Comparison of ENCODE assay signal across 7 cellular contexts in the genomic region with DNA sequence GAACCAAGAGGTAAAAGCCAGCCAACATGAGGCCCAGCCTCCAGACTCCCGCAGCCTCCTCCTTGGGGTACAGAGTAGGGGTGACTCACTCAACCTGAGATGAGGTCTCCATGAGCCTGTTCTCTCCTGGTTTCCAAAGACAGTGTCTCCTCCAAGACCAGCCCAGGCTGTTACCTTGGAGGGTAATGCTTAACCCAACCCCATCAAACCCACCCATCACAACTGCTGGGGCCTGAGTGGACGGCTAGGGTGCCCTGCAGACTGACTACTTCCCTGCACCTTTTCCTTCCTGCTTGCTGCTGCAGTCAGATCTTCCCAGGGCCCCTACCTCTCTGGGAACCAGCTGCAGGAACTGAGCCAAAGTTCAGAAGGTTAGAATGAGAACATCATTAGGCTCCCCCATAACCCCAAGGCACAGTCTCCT. TPM values are rescaled to one million over a fixed set of nuclear protein-coding genes. Genes with fewer than 3 reads are reported as not detected.
DNase-seq lines count a peak whose midpoint lies in the region; ATAC-seq and TF ChIP-seq lines count a peak whose summit lies in the region.
"Had no signal": no experiment of that assay in that cellular context is flagged by ENCODE, and none has a peak within 500 bp of the region (broad histone marks: within the 10 kb centered on the region; RNA-seq: fewer than 3 reads in every experiment).

No MANE protein-coding gene starts in this region.

- H3K4me1 Mint-ChIP-seq in activated CD4-positive, alpha-beta T cell treated with anti-CD3 and anti-CD28 coated beads, Interleukin-2, amount 10 ng/mL, durations not matched to agents 7 days and 5 days: peaks cover 38% of the 10 kb centered on the region
- H3K4me1 Mint-ChIP-seq in brain: peaks cover 18% of the 10 kb centered on the region
- H3K4me1 Mint-ChIP-seq in stimulated activated memory B cell treated with anti-CD40 and anti-IgM and Interleukin-4, amounts not matched to agents 10 μg/mL and 1 μg/mL and 100 μg/mL, for 72 hours: peaks cover 45% of the 10 kb centered on the region

- peak overlapping the region; percentile 78 for H3K27ac Mint-ChIP-seq in activated CD4-positive, alpha-beta T cell treated with anti-CD3 and anti-CD28 coated beads, Interleukin-2, amount 10 ng/mL, durations not matched to agents 7 days and 5 days
- peak overlapping the region in 3 of 5 experiments; percentile 53 to 87 (median 55) for H3K27ac Mint-ChIP-seq in brain
- H3K27ac Mint-ChIP-seq in stimulated activated memory B cell treated with anti-CD40 and anti-IgM and Interleukin-4, amounts not matched to agents 10 μg/mL and 1 μg/mL and 100 μg/mL, for 72 hours: peak overlapping the region; percentile 80

- no peak for ATAC-seq in stimulated activated memory B cell treated with anti-CD40 and anti-IgM and Interleukin-4, amounts not matched to agents 10 μg/mL and 1 μg/mL and 100 μg/mL, for 72 hours
- no peak for ATAC-seq in HG02759 (IDR thresholded peaks at IDR 0.05; ENCODE audit: unreplicated experiment)

- CTCF ChIA-PET in activated CD4-positive, alpha-beta T cell treated with anti-CD3 and anti-CD28 coated beads, Interleukin-2, amount 10 ng/mL, durations not matched to agents 7 days and 5 days (lab: Charles Lee): interaction anchor here (0.6 to 15.4 kb wide), 25 partner anchors 9 to 211 kb away, joined by 3 to 143 read pairs (median 4); a partner anchor contains a TSS

- peaks cover 30 to 53% (median 43%) of the 10 kb centered on the region in 4 donors for H3K4me1 ChIP-seq in stomach

- H3K27me3 ChIP-seq in stomach: no peaks in the 10 kb centered on the region

- H3K27ac ChIP-seq in stomach: peak overlapping the region in 2 of 5 donors; percentile 15 to 39

- POLR2A ChIA-PET in activated CD4-positive, alpha-beta T cell treated with anti-CD3 and anti-CD28 coated beads, Interleukin-2, amount 10 ng/mL, durations not matched to agents 7 days and 5 days (lab: Charles Lee): interaction anchor here (1.4 kb wide), 1 partner anchor 38 kb away, joined by 3 read pairs; no protein-coding TSS in a partner anchor

- WGBS in stomach, 5 donors: 42 to 82% (median 76%) methylated on average over 2 of the region's 2 CpGs

- no peak overlapping the region for H3K4me3 Mint-ChIP-seq in activated CD4-positive, alpha-beta T cell treated with anti-CD3 and anti-CD28 coated beads, Interleukin-2, amount 10 ng/mL, durations not matched to agents 7 days and 5 days
- peak overlapping the region in 1 of 5 experiments; percentile 37 for H3K4me3 Mint-ChIP-seq in brain
- no peak overlapping the region for H3K4me3 Mint-ChIP-seq in stimulated activated memory B cell treated with anti-CD40 and anti-IgM and Interleukin-4, amounts not matched to agents 10 μg/mL and 1 μg/mL and 100 μg/mL, for 72 hours
- H3K4me3 Mint-ChIP-seq: activated naive CD4-positive, alpha-beta T cell treated with anti-CD3 and anti-CD28 coated beads, Interleukin-2, amount 50 U/mL, for 24 hours had no signal

- no peak for TF ChIP-seq EP300 in stomach (IDR thresholded peaks at IDR 0.05)

- TF ChIP-seq POLR2A in stomach (IDR thresholded peaks at IDR 0.05): no peak

- DNase-seq in activated CD4-positive, alpha-beta T cell treated with anti-CD3 and anti-CD28 coated beads, Interleukin-2, amount 10 ng/mL, durations not matched to agents 7 days and 5 days: no peak
- DNase-seq in activated CD4-positive, alpha-beta T cell treated with anti-CD3 and anti-CD28 coated beads, Interleukin-2, amount 50 U/mL, for 48 hours: no peak
- DNase-seq in stomach: no peak

- no peaks in the 10 kb centered on the region for H3K27me3 Mint-ChIP-seq in activated CD4-positive, alpha-beta T cell treated with anti-CD3 and anti-CD28 coated beads, Interleukin-2, amount 10 ng/mL, durations not matched to agents 7 days and 5 days
- H3K27me3 Mint-ChIP-seq in brain: peaks cover 7% of the 10 kb centered on the region
- no peaks in the 10 kb centered on the region for H3K27me3 Mint-ChIP-seq in stimulated activated memory B cell treated with anti-CD40 and anti-IgM and Interleukin-4, amounts not matched to agents 10 μg/mL and 1 μg/mL and 100 μg/mL, for 72 hours
- H3K27me3 Mint-ChIP-seq: activated naive CD4-positive, alpha-beta T cell treated with anti-CD3 and anti-CD28 coated beads, Interleukin-2, amount 50 U/mL, for 24 hours had no signal

- H3K36me3 Mint-ChIP-seq in activated CD4-positive, alpha-beta T cell treated with anti-CD3 and anti-CD28 coated beads, Interleukin-2, amount 10 ng/mL, durations not matched to agents 7 days and 5 days (ENCODE audit: low read depth): peaks cover 20% of the 10 kb centered on the region
- H3K36me3 Mint-ChIP-seq in brain: no peaks in the 10 kb centered on the region
- peaks cover 20% of the 10 kb centered on the region for H3K36me3 Mint-ChIP-seq in stimulated activated memory B cell treated with anti-CD40 and anti-IgM and Interleukin-4, amounts not matched to agents 10 μg/mL and 1 μg/mL and 100 μg/mL, for 72 hours
- H3K36me3 Mint-ChIP-seq: activated naive CD4-positive, alpha-beta T cell treated with anti-CD3 and anti-CD28 coated beads, Interleukin-2, amount 50 U/mL, for 24 hours had no signal

- intact Hi-C loops in stomach (cut with DNase I; ENCODE audit: low total_unique reads): loop anchor here (5.0 kb wide), 1 partner anchor 39 kb away; no protein-coding TSS in a partner anchor

- no peaks in the 10 kb centered on the region for H3K9me3 ChIP-seq in stomach

- no peaks in the 10 kb centered on the region for H3K9me3 Mint-ChIP-seq in activated CD4-positive, alpha-beta T cell treated with anti-CD3 and anti-CD28 coated beads, Interleukin-2, amount 10 ng/mL, durations not matched to agents 7 days and 5 days
- peaks cover 0 to 4% (median 0%) of the 10 kb centered on the region in 5 experiments for H3K9me3 Mint-ChIP-seq in brain
- H3K9me3 Mint-ChIP-seq in stimulated activated memory B cell treated with anti-CD40 and anti-IgM and Interleukin-4, amounts not matched to agents 10 μg/mL and 1 μg/mL and 100 μg/mL, for 72 hours: no peaks in the 10 kb centered on the region
- H3K9me3 Mint-ChIP-seq: activated naive CD4-positive, alpha-beta T cell treated with anti-CD3 and anti-CD28 coated beads, Interleukin-2, amount 50 U/mL, for 24 hours had no signal

- H3K4me3 ChIP-seq in stomach: no peak overlapping the region

- peaks cover 3 to 21% (median 10%) of the 10 kb centered on the region in 4 donors for H3K36me3 ChIP-seq in stomach

- TF ChIP-seq CTCF in brain (conservative IDR thresholded peaks at IDR 0.05): no peak
- TF ChIP-seq CTCF in stomach (IDR thresholded peaks at IDR 0.05): no peak

RNA-seq across cellular contexts. Expression of a gene that starts 5.1 kb away (rescaled TPM):
- 10 to 100 TPM; 57.3 to 57.7 TPM for total RNA-seq in activated CD4-positive, alpha-beta T cell treated with anti-CD3 and anti-CD28 coated beads, Interleukin-2, amount 10 ng/mL, durations not matched to agents 7 days and 5 days
- polyA plus RNA-seq in brain (ENCODE audit: insufficient read depth, low read depth, low replicate concordance) (27.5 TPM), stomach (10 to 100 TPM; 26.6 to 35.4 (median 35.2) TPM)
- total RNA-seq in stomach: 10 to 100 TPM in 4 of 5 donors, 1 to 10 TPM in 1; 9.3 to 64.6 (median 41.5) TPM

RNA-seq across cellular contexts. Expression of a gene that starts 5.6 kb away (rescaled TPM):
- 1,000 to 10,000 TPM; 1,140 to 1,273 TPM for total RNA-seq in activated CD4-positive, alpha-beta T cell treated with anti-CD3 and anti-CD28 coated beads, Interleukin-2, amount 10 ng/mL, durations not matched to agents 7 days and 5 days
- polyA plus RNA-seq in brain (ENCODE audit: insufficient read depth, low read depth, low replicate concordance) (304 TPM), stomach (1,000 to 10,000 TPM in 1 of 3 donors, 100 to 1,000 TPM in 2; 596 to 1,435 (median 703) TPM)
- 100 to 1,000 TPM; 235 to 490 (median 312) TPM for total RNA-seq in stomach

RNA-seq across cellular contexts. Expression of a gene that starts 15.8 kb away (rescaled TPM):
- 10 to 100 TPM; 44.1 to 53.5 TPM for total RNA-seq in activated CD4-positive, alpha-beta T cell treated with anti-CD3 and anti-CD28 coated beads, Interleukin-2, amount 10 ng/mL, durations not matched to agents 7 days and 5 days
- polyA plus RNA-seq in brain (ENCODE audit: insufficient read depth, low read depth, low replicate concordance) (18.3 TPM), stomach (10 to 100 TPM; 30.6 to 87.8 (median 70.2) TPM)
- 100 to 1,000 TPM in 2 of 5 donors, 10 to 100 TPM in 3; 70.0 to 355 (median 90.6) TPM for total RNA-seq in stomach

RNA-seq across cellular contexts. Expression of a gene that starts 22.5 kb away (rescaled TPM):
- 10 to 100 TPM; 21.5 to 21.8 TPM for total RNA-seq in activated CD4-positive, alpha-beta T cell treated with anti-CD3 and anti-CD28 coated beads, Interleukin-2, amount 10 ng/mL, durations not matched to agents 7 days and 5 days
- polyA plus RNA-seq in brain (ENCODE audit: insufficient read depth, low read depth, low replicate concordance) (192 TPM), stomach (10 to 100 TPM in 1 of 3 donors, 1 to 10 TPM in 2; 6.4 to 11.8 (median 8.1) TPM)
- total RNA-seq in stomach: 10 to 100 TPM in 1 of 5 donors, 1 to 10 TPM in 4; 2.9 to 72.1 (median 5.4) TPM

RNA-seq across cellular contexts. Expression of a gene that starts 41.5 kb away (rescaled TPM):
- 100 to 1,000 TPM; 184 to 187 TPM for total RNA-seq in activated CD4-positive, alpha-beta T cell treated with anti-CD3 and anti-CD28 coated beads, Interleukin-2, amount 10 ng/mL, durations not matched to agents 7 days and 5 days
- polyA plus RNA-seq in brain (ENCODE audit: insufficient read depth, low read depth, low replicate concordance) (7.6 TPM), stomach (10 to 100 TPM in 1 of 3 donors, 1 to 10 TPM in 2; 8.7 to 12.8 (median 9.5) TPM)
- total RNA-seq in stomach: 100 to 1,000 TPM in 1 of 5 donors, 10 to 100 TPM in 1, 1 to 10 TPM in 2, not detected in 1; 1.6 to 135 (median 7.3) TPM
